ENCODE assay signal across 1 cellular context in the genomic region with DNA sequence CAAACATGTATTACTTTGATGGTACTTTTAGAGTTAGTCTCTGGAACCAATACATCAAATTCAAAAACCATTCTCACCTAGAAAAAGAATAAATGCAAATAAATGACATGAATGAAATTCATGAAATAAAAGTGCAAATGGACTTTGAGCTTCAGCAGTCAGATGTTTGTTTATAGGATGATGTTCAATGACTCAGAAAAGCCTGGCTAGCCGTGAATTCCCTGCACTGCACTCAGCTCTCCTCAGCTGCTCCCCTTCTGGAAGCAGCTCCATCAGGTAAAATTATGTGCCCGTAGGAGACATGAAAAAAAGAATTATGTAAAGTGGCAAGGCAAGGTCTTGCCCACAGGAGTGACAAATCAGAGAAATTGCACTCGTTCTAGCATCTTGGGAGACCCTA.
TF ChIP-seq lines count a peak whose summit lies in the region.

No MANE protein-coding gene starts in this region.

TF ChIP-seq in HepG2, 621 proteins besides CTCF, POLR2A, EP300 and RAD21 (continued from another document):
- no peak for TF ChIP-seq ETV5 (CRISPR knock-in tag; IDR thresholded peaks at IDR 0.05; ENCODE audit: borderline replicate concordance)
- no peak for TF ChIP-seq NFIC (IDR thresholded peaks at IDR 0.05; ENCODE audit: low read length)
- TF ChIP-seq, protein P1, sequence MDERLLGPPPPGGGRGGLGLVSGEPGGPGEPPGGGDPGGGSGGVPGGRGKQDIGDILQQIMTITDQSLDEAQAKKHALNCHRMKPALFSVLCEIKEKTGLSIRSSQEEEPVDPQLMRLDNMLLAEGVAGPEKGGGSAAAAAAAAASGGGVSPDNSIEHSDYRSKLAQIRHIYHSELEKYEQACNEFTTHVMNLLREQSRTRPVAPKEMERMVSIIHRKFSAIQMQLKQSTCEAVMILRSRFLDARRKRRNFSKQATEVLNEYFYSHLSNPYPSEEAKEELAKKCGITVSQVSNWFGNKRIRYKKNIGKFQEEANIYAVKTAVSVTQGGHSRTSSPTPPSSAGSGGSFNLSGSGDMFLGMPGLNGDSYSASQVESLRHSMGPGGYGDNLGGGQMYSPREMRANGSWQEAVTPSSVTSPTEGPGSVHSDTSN (CRISPR knock-in tag; IDR thresholded peaks at IDR 0.05) = no peak
- TF ChIP-seq ZNF207 (IDR thresholded peaks at IDR 0.05; ENCODE audit: borderline replicate concordance) = no peak
- no peak for TF ChIP-seq ZNF224 (CRISPR knock-in tag; IDR thresholded peaks at IDR 0.05)
- TF ChIP-seq PAWR (CRISPR knock-in tag; IDR thresholded peaks at IDR 0.05; ENCODE audit: borderline replicate concordance) = no peak
- no peak for TF ChIP-seq BRD4 (CRISPR knock-in tag; IDR thresholded peaks at IDR 0.05)
- TF ChIP-seq KDM1A (CRISPR knock-in tag; IDR thresholded peaks at IDR 0.05) = no peak
- no peak for TF ChIP-seq RORA (CRISPR knock-in tag; IDR thresholded peaks at IDR 0.05)
- no peak for TF ChIP-seq HNRNPH1 (optimal IDR thresholded peaks at IDR 0.05; ENCODE audit: low read depth, low read length)
- TF ChIP-seq DPF2 (CRISPR knock-in tag; IDR thresholded peaks at IDR 0.05; ENCODE audit: borderline replicate concordance, low read depth) = no peak
- TF ChIP-seq RFX3 (CRISPR knock-in tag; IDR thresholded peaks at IDR 0.05) = no peak
- no peak for TF ChIP-seq ZNF367 (CRISPR knock-in tag; IDR thresholded peaks at IDR 0.05; ENCODE audit: borderline replicate concordance)
TF ChIP-seq in HepG2: peak in this region for 0.
